8 cellular contexts compared by ENCODE assay signal in genomic region chr19:4061683-4062575, GRCh38.
A peak's percentile ranks its signal among the peaks of the same experiment; 100 is the strongest.
DNase-seq lines count a peak whose midpoint lies in the region; ATAC-seq and TF ChIP-seq lines count a peak whose summit lies in the region.

No MANE protein-coding gene starts in this region.

- H3K27me3 ChIP-seq in OCI-LY1 (ENCODE audit: insufficient read depth, low read length) (no peaks in the 10 kb centered on the region), rectal smooth muscle tissue (ENCODE audit: control insufficient read depth, insufficient read depth, low read length) (no peaks in the 10 kb centered on the region)

- peak overlapping the region; percentile 89 for H3K4me2 ChIP-seq in OCI-LY1 (ENCODE audit: low read length)

- peaks cover 76% of the 10 kb centered on the region for H3K79me2 ChIP-seq in OCI-LY1 (ENCODE audit: insufficient read depth, low read length)

- H3K9ac ChIP-seq in OCI-LY1 (ENCODE audit: low read length) (peak overlapping the region; percentile 36; the same call in 1 of the 2 replicates), rectal smooth muscle tissue (ENCODE audit: low read length) (peak overlapping the region; percentile 38)

- H3K9me2 ChIP-seq in OCI-LY1 (ENCODE audit: low read depth, low read length), result no peaks in the 10 kb centered on the region

- H3K4me1 ChIP-seq in OCI-LY1 (ENCODE audit: insufficient read depth, low read length, severe bottlenecking) (peaks cover 54% of the 10 kb centered on the region), rectal smooth muscle tissue (ENCODE audit: control insufficient read depth, insufficient read depth, low read length) (peaks cover 45% of the 10 kb centered on the region)

- H3K9me3 ChIP-seq in OCI-LY1 (ENCODE audit: low read length), result no peaks in the 10 kb centered on the region

- no peak overlapping the region for H2AFZ ChIP-seq in OCI-LY1 (ENCODE audit: low read length)

- H3K27ac ChIP-seq in OCI-LY1 (ENCODE audit: low read depth, low read length, poor library complexity, severe bottlenecking), result peak overlapping the region; percentile 76
- H3K27ac ChIP-seq in epithelial cell of prostate, result peak overlapping the region; percentile 89
- H3K27ac ChIP-seq in rectal smooth muscle tissue (ENCODE audit: low read depth, low read length), result peak overlapping the region; percentile 90

- no peak for TF ChIP-seq CTCF in OCI-LY1 (IDR thresholded peaks at IDR 0.05; ENCODE audit: low read length)

- H4K20me1 ChIP-seq in OCI-LY1 (ENCODE audit: insufficient read depth, low read length), result no peaks in the 10 kb centered on the region

- ATAC-seq in GM18870 (IDR thresholded peaks at IDR 0.05; ENCODE audit: unreplicated experiment) (no peak), HG03095 (IDR thresholded peaks at IDR 0.05; ENCODE audit: unreplicated experiment) (no peak)

- H3F3A ChIP-seq in OCI-LY1 (ENCODE audit: insufficient read depth, low read length), result no peaks in the 10 kb centered on the region

- H3K4me3 ChIP-seq in OCI-LY1 (ENCODE audit: low read depth, low read length, poor library complexity, severe bottlenecking) (peak overlapping the region; percentile 95), rectal smooth muscle tissue (ENCODE audit: low read length) (peak overlapping the region; percentile 80)

- DNase-seq in DMS153 (lab: John Stamatoyannopoulos, UW) (peak; percentile 53), epithelial cell of prostate (ENCODE audit: low read depth, low spot score) (no peak), GM03348 (ENCODE audit: low spot score) (no peak), Ammon's horn (ENCODE audit: low spot score) (no peak)

- H3K36me3 ChIP-seq in OCI-LY1 (ENCODE audit: insufficient read depth, low read length) (peaks cover 19% of the 10 kb centered on the region), rectal smooth muscle tissue (ENCODE audit: control insufficient read depth, insufficient read depth, low read length) (no peaks in the 10 kb centered on the region)
